1 cellular context compared by ENCODE assay signal in genomic region chr10:77231884-77232283, GRCh38.
TF ChIP-seq lines count a peak whose summit lies in the region.

No MANE protein-coding gene starts in this region.

TF ChIP-seq in GM12878, 131 proteins besides CTCF, POLR2A, EP300 and RAD21 (continued from another document):
- no peak for TF ChIP-seq NKRF (conservative IDR thresholded peaks at IDR 0.05)
- TF ChIP-seq NR2F1 (conservative IDR thresholded peaks at IDR 0.05): 0 out of 2 replicates have a peak, but pooled peaks have one; percentile 14
- TF ChIP-seq CEBPB (IDR thresholded peaks at IDR 0.05; ENCODE audit: borderline replicate concordance in 1 of 2, low read depth in 2 of 2, low read length in 2 of 2): no peak
- TF ChIP-seq ESRRA (IDR thresholded peaks at IDR 0.05; ENCODE audit: low read length): no peak
- no peak for TF ChIP-seq WRNIP1 (IDR thresholded peaks at IDR 0.05; ENCODE audit: borderline replicate concordance, low read depth, low read length)
- no peak for TF ChIP-seq ZBED1 (IDR thresholded peaks at IDR 0.05; ENCODE audit: borderline replicate concordance)
- no peak for TF ChIP-seq CBX5 (IDR thresholded peaks at IDR 0.05; ENCODE audit: low read depth)
- TF ChIP-seq KLF5 (IDR thresholded peaks at IDR 0.05; ENCODE audit: partially characterized antibody): no peak
- TF ChIP-seq HSF1 (IDR thresholded peaks at IDR 0.05; ENCODE audit: low read depth, low read length): no peak
- TF ChIP-seq SREBF1 (IDR thresholded peaks at IDR 0.05; ENCODE audit: low read length): no peak
- no peak for TF ChIP-seq FOXK2 (IDR thresholded peaks at IDR 0.05)
- TF ChIP-seq CHD4 (IDR thresholded peaks at IDR 0.05): no peak
- TF ChIP-seq ZBTB4 (CRISPR knock-in tag; IDR thresholded peaks at IDR 0.05): no peak
- no peak for TF ChIP-seq ZNF592 (IDR thresholded peaks at IDR 0.05)
- no peak for TF ChIP-seq RCOR1 (conservative IDR thresholded peaks at IDR 0.05; ENCODE audit: low read depth, low read length)
- TF ChIP-seq NR2C1 (IDR thresholded peaks at IDR 0.05): no peak
- no peak for TF ChIP-seq STAT3 (IDR thresholded peaks at IDR 0.05; ENCODE audit: low read depth, low read length)
- no peak for TF ChIP-seq ATF3 (IDR thresholded peaks at IDR 0.05; ENCODE audit: borderline replicate concordance, extremely low read depth, low read depth, low read length)
- no peak for TF ChIP-seq TBL1XR1 (IDR thresholded peaks at IDR 0.05; ENCODE audit: low read depth, low read length)
- no peak for TF ChIP-seq ELK1 (IDR thresholded peaks at IDR 0.05; ENCODE audit: low read depth, low read length)
- TF ChIP-seq STAT1 (conservative IDR thresholded peaks at IDR 0.05): no peak
- TF ChIP-seq PAX5 (IDR thresholded peaks at IDR 0.05; ENCODE audit: borderline replicate concordance, low read depth, low read length): no peak
- no peak for TF ChIP-seq MYC (IDR thresholded peaks at IDR 0.05; ENCODE audit: insufficient read depth, insufficient read length, insufficient replicate concordance, low read length, severe bottlenecking)
- peak; percentile 37; the same call in 1 of the 2 replicates for TF ChIP-seq MEF2A (IDR thresholded peaks at IDR 0.05; ENCODE audit: insufficient read depth, low read depth, low read length)
- no peak for TF ChIP-seq IRF5 (IDR thresholded peaks at IDR 0.05; ENCODE audit: borderline replicate concordance)
- TF ChIP-seq ETV6 (conservative IDR thresholded peaks at IDR 0.05 in 1 of 2, IDR thresholded peaks at IDR 0.05 in 1 of 2; ENCODE audit: borderline replicate concordance in 1 of 2, low read depth in 1 of 2): no peak
- TF ChIP-seq ZNF217 (IDR thresholded peaks at IDR 0.05): 0 out of 2 replicates have a peak, but pooled peaks have one; percentile 57
- TF ChIP-seq BACH1 (IDR thresholded peaks at IDR 0.05; ENCODE audit: borderline replicate concordance): no peak
- TF ChIP-seq SIN3A (IDR thresholded peaks at IDR 0.05; ENCODE audit: low read depth, low read length): no peak
- TF ChIP-seq BCL11A (IDR thresholded peaks at IDR 0.05; ENCODE audit: low read depth, low read length): no peak; the same call in 1 of the 2 replicates
- 0 out of 2 replicates have a peak, but pooled peaks have one; percentile 25 for TF ChIP-seq BMI1 (IDR thresholded peaks at IDR 0.05; ENCODE audit: borderline replicate concordance)
- no peak for TF ChIP-seq E2F4 (IDR thresholded peaks at IDR 0.05; ENCODE audit: low read depth, low read length)
- no peak for TF ChIP-seq ZNF622 (IDR thresholded peaks at IDR 0.05)
- no peak for TF ChIP-seq LARP7 (IDR thresholded peaks at IDR 0.05)
- 0 out of 2 replicates have a peak, but pooled peaks have one; percentile 13 for TF ChIP-seq IKZF1 (conservative IDR thresholded peaks at IDR 0.05)
- no peak for TF ChIP-seq SMC3 (IDR thresholded peaks at IDR 0.05; ENCODE audit: borderline replicate concordance, low read length)
- no peak for TF ChIP-seq KAT2A (conservative IDR thresholded peaks at IDR 0.05; ENCODE audit: control insufficient read depth, low read depth, low read length)
- TF ChIP-seq EGR1 (IDR thresholded peaks at IDR 0.05; ENCODE audit: borderline replicate concordance in 1 of 2, low read depth in 2 of 2, low read length in 2 of 2): no peak
- no peak for TF ChIP-seq CREM (IDR thresholded peaks at IDR 0.05; ENCODE audit: low read depth)
